25 cellular contexts compared by ENCODE assay signal in genomic region chr1:60899464-60899863, GRCh38.
"Had no signal": no experiment of that assay in that cellular context is flagged by ENCODE, and none has a peak within 500 bp of the region (broad histone marks: within the 10 kb centered on the region; RNA-seq: fewer than 3 reads in every experiment).

No MANE protein-coding gene starts in this region.

- ATAC-seq: natural killer cell, right lobe of liver had no signal

- H3K4me3 ChIP-seq: neural progenitor cell, ovary, right atrium auricular region, right lobe of liver, sigmoid colon, stomach, thoracic aorta, thyroid gland, tibial nerve, upper lobe of left lung, vagina had no signal

- H3K27me3 Mint-ChIP-seq: stimulated activated naive B cell treated with anti-CD40 and anti-IgM and Interleukin-4, amounts not matched to agents 10 μg/mL and 1 μg/mL and 100 μg/mL, for 72 hours; stimulated activated naive CD8-positive, alpha-beta T cell treated with anti-CD3 and anti-CD28 coated beads, Interleukin-15, Interleukin-2, amounts not matched to agents 100 ng/mL and 50 ng/mL, for 24 hours had no signal

- H3K79me2 ChIP-seq: parathyroid adenoma had no signal

- DNase-seq: natural killer cell; occipital lobe; ovary; posterior cingulate gyrus; retina; right lobe of liver; sigmoid colon; small intestine; stimulated activated CD4-positive, alpha-beta T cell treated with anti-CD3 and anti-CD28 coated beads, Interleukin-2, amount 100 ng/mL, for 48 hours; stimulated activated CD4-positive, alpha-beta T cell treated with anti-CD3 and anti-CD28 coated beads, Interleukin-4, amount 100 ng/mL, for 24 hours; stimulated activated naive B cell treated with anti-CD40 and anti-IgM and Interleukin-4, amounts not matched to agents 10 μg/mL and 1 μg/mL and 100 μg/mL, for 72 hours; stimulated activated naive CD4-positive, alpha-beta T cell treated with Interleukin-2 at 50 U/mL for 16 hours; stomach; thyroid gland; upper lobe of left lung had no signal

- H2AFZ ChIP-seq: neural progenitor cell had no signal

- H3K27ac ChIP-seq: neural progenitor cell, ovary, parathyroid adenoma, right lobe of liver, sigmoid colon, stomach, thoracic aorta, thyroid gland, tibial nerve, upper lobe of left lung, vagina had no signal

- H3K27me3 ChIP-seq: neural progenitor cell, ovary, right atrium auricular region, right lobe of liver, sigmoid colon, stomach, thyroid gland, tibial nerve, upper lobe of left lung, vagina had no signal

- H3K9me3 Mint-ChIP-seq: natural killer cell; nephron; neural progenitor cell; stimulated activated effector memory CD8-positive, alpha-beta T cell treated with anti-CD3 and anti-CD28 coated beads, Interleukin-12 subunit alpha, Interleukin-12 subunit beta, amount 100 ng/mL, for 72 hours; stimulated activated naive B cell treated with anti-CD40 and anti-IgM and Interleukin-4, amounts not matched to agents 10 μg/mL and 1 μg/mL and 100 μg/mL, for 72 hours; stimulated activated naive CD8-positive, alpha-beta T cell treated with anti-CD3 and anti-CD28 coated beads, Interleukin-15, Interleukin-2, amounts not matched to agents 100 ng/mL and 50 ng/mL, for 24 hours had no signal

- H3K27ac Mint-ChIP-seq: natural killer cell; nephron; neural progenitor cell; progenitor cell of endocrine pancreas; stimulated activated effector memory CD8-positive, alpha-beta T cell treated with anti-CD3 and anti-CD28 coated beads, Interleukin-12 subunit alpha, Interleukin-12 subunit beta, amount 100 ng/mL, for 72 hours; stimulated activated naive B cell treated with anti-CD40 and anti-IgM and Interleukin-4, amounts not matched to agents 10 μg/mL and 1 μg/mL and 100 μg/mL, for 72 hours; stimulated activated naive CD8-positive, alpha-beta T cell treated with anti-CD3 and anti-CD28 coated beads, Interleukin-15, Interleukin-2, amounts not matched to agents 100 ng/mL and 50 ng/mL, for 24 hours had no signal

- H3K36me3 Mint-ChIP-seq: natural killer cell; neural progenitor cell; stimulated activated effector memory CD8-positive, alpha-beta T cell treated with anti-CD3 and anti-CD28 coated beads, Interleukin-12 subunit alpha, Interleukin-12 subunit beta, amount 100 ng/mL, for 72 hours; stimulated activated naive B cell treated with anti-CD40 and anti-IgM and Interleukin-4, amounts not matched to agents 10 μg/mL and 1 μg/mL and 100 μg/mL, for 72 hours had no signal

- H3K36me3 ChIP-seq: neural progenitor cell, ovary, right atrium auricular region, right lobe of liver, sigmoid colon, stomach, thoracic aorta, thyroid gland, tibial nerve, upper lobe of left lung, vagina had no signal

- H3K9me3 ChIP-seq: ovary, right atrium auricular region, right lobe of liver, sigmoid colon, stomach, thoracic aorta, thyroid gland, tibial nerve, upper lobe of left lung, vagina had no signal

- H3K4me1 ChIP-seq: right lobe of liver, upper lobe of left lung had no signal

- H3K4me2 ChIP-seq: neural progenitor cell had no signal

- H3K4me3 Mint-ChIP-seq: natural killer cell; nephron; neural progenitor cell; stimulated activated effector memory CD8-positive, alpha-beta T cell treated with anti-CD3 and anti-CD28 coated beads, Interleukin-12 subunit alpha, Interleukin-12 subunit beta, amount 100 ng/mL, for 72 hours; stimulated activated naive B cell treated with anti-CD40 and anti-IgM and Interleukin-4, amounts not matched to agents 10 μg/mL and 1 μg/mL and 100 μg/mL, for 72 hours; stimulated activated naive CD8-positive, alpha-beta T cell treated with anti-CD3 and anti-CD28 coated beads, Interleukin-15, Interleukin-2, amounts not matched to agents 100 ng/mL and 50 ng/mL, for 24 hours had no signal

- H3K4me1 Mint-ChIP-seq: natural killer cell; stimulated activated naive B cell treated with anti-CD40 and anti-IgM and Interleukin-4, amounts not matched to agents 10 μg/mL and 1 μg/mL and 100 μg/mL, for 72 hours had no signal

- H3K9ac ChIP-seq: neural progenitor cell, parathyroid adenoma had no signal
